ENCODE assay signal across 23 cellular contexts in genomic region chr6:92023410-92023940, GRCh38.
"Had no signal": no experiment of that assay in that cellular context is flagged by ENCODE, and none has a peak within 500 bp of the region (broad histone marks: within the 10 kb centered on the region; RNA-seq: fewer than 3 reads in every experiment).

No MANE protein-coding gene starts in this region.

- ATAC-seq: gastrocnemius medialis; left cardiac atrium; sciatic nerve; stimulated activated naive CD8-positive, alpha-beta T cell treated with anti-CD3 and anti-CD28 coated beads, Interleukin-15, Interleukin-2, amounts not matched to agents 100 U/mL and 50 U/mL, for 24 hours had no signal

- DNase-seq: activated CD4-positive, alpha-beta memory T cell treated with anti-CD3 and anti-CD28 coated beads for 36 hours; activated CD4-positive, alpha-beta T cell treated with anti-CD3 and anti-CD28 coated beads, Interleukin-2, amount 10 ng/mL, durations not matched to agents 24 days and 14 days; activated CD4-positive, CD25-positive, alpha-beta regulatory T cell treated with anti-CD3 and anti-CD28 coated beads, Interleukin-2, amount 50 U/mL, for 72 hours; activated CD8-positive, alpha-beta memory T cell treated with anti-CD3 and anti-CD28 coated beads, Interleukin-2, amount 50 U/mL, for 48 hours; activated gamma-delta T cell; activated naive CD4-positive, alpha-beta T cell treated with anti-CD3 and anti-CD28 coated beads, Interleukin-2, amount 10 ng/mL, durations not matched to agents 7 days and 5 days; activated naive CD8-positive, alpha-beta T cell treated with anti-CD3 and anti-CD28 coated beads, Interleukin-2, amount 10 ng/mL, durations not matched to agents 7 days and 5 days; activated T-cell treated with anti-CD3 and anti-CD28 coated beads, Interleukin-2, amount 50 U/mL, for 24 hours; cerebellar nuclear complex; colonic mucosa; dorsolateral prefrontal cortex; effector memory CD4-positive, alpha-beta T cell; erythroblast; gastrocnemius medialis; hippocampal formation; left cardiac atrium; mammary epithelial cell; stimulated activated CD4-positive, alpha-beta T cell treated with anti-CD3 and anti-CD28 coated beads, Interleukin-12 subunit alpha, Interleukin-12 subunit beta, amount 100 ng/mL, for 4 hours; stimulated activated CD4-positive, alpha-beta T cell treated with anti-CD3 and anti-CD28 coated beads, Interleukin-4, amount 100 ng/mL, for 1 hour; stimulated activated naive CD8-positive, alpha-beta T cell treated with anti-CD3 and anti-CD28 coated beads, Interleukin-15, Interleukin-2, amounts not matched to agents 100 U/mL and 50 U/mL, for 24 hours; T1000; uterus had no signal
